ENCODE assay signal across 8 cellular contexts in the genomic region with DNA sequence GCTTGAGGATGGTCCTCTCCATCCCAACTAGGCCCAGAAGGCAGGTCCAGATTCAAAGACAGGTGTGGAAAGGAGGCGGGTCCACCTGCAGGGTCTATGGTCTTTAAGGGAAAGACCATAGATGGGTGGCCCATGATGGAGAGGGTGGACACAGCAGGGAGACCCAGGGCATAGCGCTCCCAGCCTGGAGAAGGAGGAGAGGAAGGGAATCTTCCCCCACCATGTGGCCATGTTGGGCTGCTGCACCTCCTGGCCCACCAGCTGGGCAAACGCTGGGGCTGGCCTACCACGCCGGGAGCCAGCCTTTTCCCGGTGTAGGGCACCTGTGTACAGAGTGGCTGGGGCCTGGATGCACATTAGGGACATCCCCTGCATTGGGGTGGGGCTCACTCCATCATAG.
DNase-seq lines count a peak whose midpoint lies in the region; ATAC-seq, FAIRE-seq and TF ChIP-seq lines count a peak whose summit lies in the region.

No MANE protein-coding gene starts in this region.

- peaks cover 4% of the 10 kb centered on the region for H3K9me3 Mint-ChIP-seq in neural crest cell

- no TSS peak for BruUV-seq in endothelial cell of umbilical vein (replicated peaks; lab: Mats Ljungman, UMichigan)

- H3K4me3 Mint-ChIP-seq in neural crest cell, result no peak overlapping the region

- no peaks in the 10 kb centered on the region for H4K20me1 ChIP-seq in endothelial cell of umbilical vein (replicated peaks; ENCODE audit: control insufficient read depth, extremely low read depth, insufficient read depth, low read length)

- no peak overlapping the region for H2AFZ ChIP-seq in endothelial cell of umbilical vein (ENCODE audit: low read depth, low read length)

- H3K4me3 ChIP-seq in endothelial cell of umbilical vein (replicated peaks in 1 of 3; ENCODE audit: insufficient read depth in 1 of 3, low read depth in 1 of 3, low read length in 3 of 3), result no peak overlapping the region

- H3K4me1 Mint-ChIP-seq in neural crest cell, result peaks cover 18% of the 10 kb centered on the region

- no peak overlapping the region for H3K9ac ChIP-seq in endothelial cell of umbilical vein (replicated peaks; ENCODE audit: extremely low read depth, insufficient read depth, low read length)

- TF ChIP-seq CTCF in GM10266 (IDR thresholded peaks at IDR 0.05; ENCODE audit: control insufficient read depth, insufficient read depth, low read depth, missing control alignments) (peak; percentile 55), endothelial cell of umbilical vein (IDR thresholded peaks at IDR 0.05; ENCODE audit: extremely low read depth in 1 of 2, insufficient read depth in 1 of 2, low read depth in 1 of 2, low read length in 2 of 2) (peak; percentile 55 to 87), neural crest cell (conservative IDR thresholded peaks at IDR 0.05) (peak; percentile 71)

- H3K36me3 ChIP-seq in endothelial cell of umbilical vein (ENCODE audit: control insufficient read depth in 2 of 2, extremely low read depth in 1 of 2, insufficient read depth in 2 of 2, low read length in 2 of 2), result no peaks in the 10 kb centered on the region

- POLR2A ChIA-PET in endothelial cell of umbilical vein (lab: Charles Lee), result no interaction called here

- H3K9me1 ChIP-seq in endothelial cell of umbilical vein (replicated peaks; ENCODE audit: control insufficient read depth, extremely low read depth, insufficient read depth, low read length), result no peaks in the 10 kb centered on the region

- intact Hi-C loops in endothelial cell of umbilical vein (cut with micrococcal nuclease), result loop anchor here (1.0 to 5.0 kb wide), 5 partner anchors 104 to 888 kb away; a partner anchor contains a TSS

- no peaks in the 10 kb centered on the region for H3K9me3 ChIP-seq in endothelial cell of umbilical vein (replicated peaks; ENCODE audit: control insufficient read depth, insufficient read depth, low read length)

- no peaks in the 10 kb centered on the region for H3K36me3 Mint-ChIP-seq in neural crest cell (ENCODE audit: low read depth)

- dilution Hi-C loops in endothelial cell of umbilical vein (cut with MboI; ENCODE audit: extremely low pct_ligation_motif_present, low sequenced_read_pairs), result no loop called here

- H3K79me2 ChIP-seq in endothelial cell of umbilical vein (ENCODE audit: control insufficient read depth, insufficient read depth, low read length), result no peaks in the 10 kb centered on the region

- CTCF ChIA-PET in endothelial cell of umbilical vein (lab: Charles Lee), result interaction anchor here (0.5 to 2.2 kb wide), 19 partner anchors 9 to 887 kb away, joined by 3 to 22 read pairs (median 4); no protein-coding TSS in a partner anchor

- TF ChIP-seq POLR2A in endothelial cell of umbilical vein (IDR thresholded peaks at IDR 0.05; ENCODE audit: low read depth, low read length), result no peak

- H3K27ac Mint-ChIP-seq in neural crest cell (ENCODE audit: unreplicated experiment), result no peak overlapping the region

- no peaks in the 10 kb centered on the region for H3K4me1 ChIP-seq in endothelial cell of umbilical vein (ENCODE audit: control insufficient read depth, extremely low read depth, insufficient read depth, low read length)

- no peaks in the 10 kb centered on the region for H3K27me3 Mint-ChIP-seq in neural crest cell (ENCODE audit: low read depth)

- DNase-seq in GM10266 (ENCODE audit: extremely low spot score) (no peak), NCI-H524 treated with DMSO at 0.1 percent for 48 hours (lab: John Stamatoyannopoulos, UW) (peak; percentile 34), endothelial cell of umbilical vein (ENCODE audit: low read depth, low spot score) (peak; percentile 38), neural crest cell (ENCODE audit: low read depth, low spot score) (peak; percentile 36), NCI-H187 treated with DMSO at 0.1 percent for 48 hours (lab: John Stamatoyannopoulos, UW) (no peak)
- no peak for DNase-seq in activated CD4-positive, alpha-beta T cell treated with anti-CD3 and anti-CD28 coated beads for 4 hours

- H3K4me2 ChIP-seq in endothelial cell of umbilical vein (ENCODE audit: insufficient read depth, low read length), result no peak overlapping the region

- ATAC-seq in HG02840 (IDR thresholded peaks at IDR 0.05; ENCODE audit: low FRiP score, unreplicated experiment) (no peak), HG02938 (IDR thresholded peaks at IDR 0.05; ENCODE audit: unreplicated experiment) (no peak)

- no peaks in the 10 kb centered on the region for H3K27me3 ChIP-seq in endothelial cell of umbilical vein (ENCODE audit: control insufficient read depth in 2 of 2, insufficient read depth in 2 of 2, low read length in 2 of 2)

- no peak for FAIRE-seq in endothelial cell of umbilical vein (lab: Jason Lieb, UNC)

- no peak overlapping the region for H3K27ac ChIP-seq in endothelial cell of umbilical vein (ENCODE audit: insufficient read depth, low read depth, low read length)

TF ChIP-seq in endothelial cell of umbilical vein, 7 proteins besides CTCF, POLR2A, EP300 and RAD21:
- no peak for TF ChIP-seq EZH2 (IDR thresholded peaks at IDR 0.05; ENCODE audit: borderline replicate concordance, low read depth, low read length, severe bottlenecking)
- TF ChIP-seq FOS (IDR thresholded peaks at IDR 0.05; ENCODE audit: borderline replicate concordance, insufficient read depth, low read length), result no peak
- no peak for TF ChIP-seq MYC (IDR thresholded peaks at IDR 0.05; ENCODE audit: low read depth, low read length)
- no peak for TF ChIP-seq GATA2 (IDR thresholded peaks at IDR 0.05; ENCODE audit: insufficient read depth, insufficient read length, low read depth, low read length)
- TF ChIP-seq, protein P1, sequence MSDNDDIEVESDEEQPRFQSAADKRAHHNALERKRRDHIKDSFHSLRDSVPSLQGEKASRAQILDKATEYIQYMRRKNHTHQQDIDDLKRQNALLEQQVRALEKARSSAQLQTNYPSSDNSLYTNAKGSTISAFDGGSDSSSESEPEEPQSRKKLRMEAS (IDR thresholded peaks at IDR 0.05; ENCODE audit: insufficient read depth, insufficient read length), result no peak
- no peak for TF ChIP-seq POLR2AphosphoS5 (IDR thresholded peaks at IDR 0.05; ENCODE audit: insufficient read depth, low read depth, low read length)

Comparison
In these comparisons a context has a peak if more than half of its experiments do, and no peak if none do; other contexts are left out.
1. DNase-seq: peak in NCI-H524 treated with DMSO at 0.1 percent for 48 hours (single experiment), endothelial cell of umbilical vein (single experiment) and neural crest cell (single experiment); none in GM10266 (single experiment), activated CD4-positive, alpha-beta T cell treated with anti-CD3 and anti-CD28 coated beads for 4 hours (0 of 2) and NCI-H187 treated with DMSO at 0.1 percent for 48 hours (single experiment).
2. Peak in every context shown above with its lines, with median percentiles within 50 percentile points of each other: CTCF ChIP-seq.